Comparison of ENCODE assay signal across 25 cellular contexts in the genomic region with DNA sequence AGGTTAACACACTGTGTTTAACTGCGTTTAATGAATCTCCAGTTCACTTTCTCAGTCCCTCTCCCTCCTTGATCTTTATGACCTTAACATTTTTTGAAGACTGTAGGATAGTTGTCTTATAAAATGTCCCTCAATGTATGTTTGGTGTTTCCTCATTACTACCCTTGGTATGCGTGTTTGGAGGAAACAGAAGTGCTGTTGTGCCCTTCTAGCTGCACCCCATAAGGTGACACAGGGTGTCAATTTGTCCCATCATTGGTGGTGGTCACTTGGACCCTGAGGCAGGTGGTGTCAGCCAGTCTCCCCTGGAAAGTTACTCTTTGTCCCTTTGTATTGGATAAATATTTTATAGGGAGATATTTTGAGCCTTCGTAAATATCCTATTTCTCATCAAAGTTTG.
"Had no signal": no experiment of that assay in that cellular context is flagged by ENCODE, and none has a peak within 500 bp of the region (broad histone marks: within the 10 kb centered on the region; RNA-seq: fewer than 3 reads in every experiment).

No MANE protein-coding gene starts in this region.

- H3K36me3 ChIP-seq: uterus had no signal

- H3K4me3 ChIP-seq: coronary artery, esophagus muscularis mucosa, psoas muscle, skin epidermis, suprapubic skin, transverse colon, uterus had no signal

- H3K27ac ChIP-seq: coronary artery, esophagus muscularis mucosa, psoas muscle, suprapubic skin, transverse colon, uterus had no signal

- ATAC-seq: left ventricle myocardium superior; stimulated activated naive CD8-positive, alpha-beta T cell treated with anti-CD3 and anti-CD28 coated beads, Interleukin-15, amount 100 ng/mL, for 72 hours had no signal

- DNase-seq: activated B cell treated with CpG ODN at 0.5 μM for 24 hours; activated CD4-positive, alpha-beta memory T cell treated with anti-CD3 and anti-CD28 coated beads for 36 hours; activated CD4-positive, alpha-beta T cell treated with anti-CD3 and anti-CD28 coated beads for 4 hours; activated gamma-delta T cell treated with Interleukin-2 at 50 U/mL for 16 hours; activated naive CD8-positive, alpha-beta T cell treated with anti-CD3 and anti-CD28 coated beads, Interleukin-2, amount 10 ng/mL, durations not matched to agents 7 days and 5 days; activated T-cell treated with anti-CD3 and anti-CD28 coated beads, Interleukin-2, amount 50 U/mL, for 1 hour; anterior cingulate cortex; effector CD4-positive, alpha-beta T cell; immature natural killer cell; left ventricle myocardium superior; psoas muscle; right cardiac atrium; stimulated activated CD4-positive, alpha-beta T cell treated with anti-CD3 and anti-CD28 coated beads, Interleukin-15, amount 100 ng/mL, for 24 hours; stimulated activated CD4-positive, alpha-beta T cell treated with anti-CD3 and anti-CD28 coated beads, Interleukin-2, amount 100 ng/mL, for 48 hours; stimulated activated naive CD8-positive, alpha-beta T cell treated with anti-CD3 and anti-CD28 coated beads, Interleukin-15, amount 100 ng/mL, for 72 hours; transverse colon; uterus had no signal

- H3K27ac Mint-ChIP-seq: activated B cell treated with CpG ODN at 0.5 μM for 24 hours; activated CD4-positive, alpha-beta memory T cell treated with anti-CD3 and anti-CD28 coated beads for 36 hours; activated naive CD8-positive, alpha-beta T cell treated with anti-CD3 and anti-CD28 coated beads, Interleukin-2, amount 10 ng/mL, durations not matched to agents 7 days and 5 days had no signal

- H3K9me3 Mint-ChIP-seq: activated B cell treated with CpG ODN at 0.5 μM for 24 hours; activated CD4-positive, alpha-beta memory T cell treated with anti-CD3 and anti-CD28 coated beads for 36 hours; activated naive CD8-positive, alpha-beta T cell treated with anti-CD3 and anti-CD28 coated beads, Interleukin-2, amount 10 ng/mL, durations not matched to agents 7 days and 5 days; brain; immature natural killer cell; stimulated activated naive CD8-positive, alpha-beta T cell treated with anti-CD3 and anti-CD28 coated beads, Interleukin-15, amount 100 ng/mL, for 72 hours; T-helper 2 cell treated with Interferon-gamma antibody and Interleukin-4, amounts not matched to agents 5 μg/mL and 100 μg/mL, for 36 hours had no signal

- H3K4me1 Mint-ChIP-seq: activated B cell treated with CpG ODN at 0.5 μM for 24 hours; activated naive CD8-positive, alpha-beta T cell treated with anti-CD3 and anti-CD28 coated beads, Interleukin-2, amount 10 ng/mL, durations not matched to agents 7 days and 5 days; immature natural killer cell had no signal

- H3K4me1 ChIP-seq: transverse colon had no signal

- H3K27me3 ChIP-seq: esophagus muscularis mucosa, suprapubic skin, transverse colon, uterus had no signal

- FAIRE-seq: endothelial cell of umbilical vein, TTC549 had no signal

- H3K27me3 Mint-ChIP-seq: activated B cell treated with CpG ODN at 0.5 μM for 24 hours; activated CD4-positive, alpha-beta memory T cell treated with anti-CD3 and anti-CD28 coated beads for 36 hours; activated naive CD8-positive, alpha-beta T cell treated with anti-CD3 and anti-CD28 coated beads, Interleukin-2, amount 10 ng/mL, durations not matched to agents 7 days and 5 days; brain; stimulated activated naive CD8-positive, alpha-beta T cell treated with anti-CD3 and anti-CD28 coated beads, Interleukin-15, amount 100 ng/mL, for 72 hours had no signal

- H3K9me3 ChIP-seq: esophagus muscularis mucosa, psoas muscle, suprapubic skin, transverse colon, uterus had no signal

- H3K4me3 Mint-ChIP-seq: activated B cell treated with CpG ODN at 0.5 μM for 24 hours; activated CD4-positive, alpha-beta memory T cell treated with anti-CD3 and anti-CD28 coated beads for 36 hours; activated naive CD8-positive, alpha-beta T cell treated with anti-CD3 and anti-CD28 coated beads, Interleukin-2, amount 10 ng/mL, durations not matched to agents 7 days and 5 days; brain; immature natural killer cell; stimulated activated naive CD8-positive, alpha-beta T cell treated with anti-CD3 and anti-CD28 coated beads, Interleukin-15, amount 100 ng/mL, for 72 hours; T-helper 2 cell treated with Interferon-gamma antibody and Interleukin-4, amounts not matched to agents 5 μg/mL and 100 μg/mL, for 36 hours had no signal
